In genomic region chr1:151762941-151763921, GRCh38 we compare ENCODE assay signal across 1 cellular context.
TF ChIP-seq lines count a peak whose summit lies in the region.

TSS of gene MRPL9 (minus strand) at chr1:151763496. CDS start at chr1:151763479, 17 bp downstream.

TF ChIP-seq in H1, 55 proteins besides CTCF, POLR2A, EP300 and RAD21 (continued from another document):
- TF ChIP-seq GABPA (IDR thresholded peaks at IDR 0.05; ENCODE audit: borderline replicate concordance, insufficient read depth, low read length): no peak
- TF ChIP-seq ATF2 (IDR thresholded peaks at IDR 0.05; ENCODE audit: low read length): no peak
- peak; percentile 95 for TF ChIP-seq YY1 (IDR thresholded peaks at IDR 0.05; ENCODE audit: low read depth, low read length)
- TF ChIP-seq SIRT6 (IDR thresholded peaks at IDR 0.05; ENCODE audit: low read length): no peak
- peak; percentile 49 to 60; a peak in 2 of 4 replicates for TF ChIP-seq SIN3A (conservative IDR thresholded peaks at IDR 0.05 in 1 of 2, IDR thresholded peaks at IDR 0.05 in 1 of 2; ENCODE audit: low read depth in 1 of 2, low read length in 2 of 2)
- no peak for TF ChIP-seq RXRA (IDR thresholded peaks at IDR 0.05; ENCODE audit: insufficient read depth, low read depth, low read length)
- TF ChIP-seq SP1 (IDR thresholded peaks at IDR 0.05; ENCODE audit: low read depth, low read length): no peak
- TF ChIP-seq JUN (IDR thresholded peaks at IDR 0.05; ENCODE audit: low read depth, low read length): no peak
- TF ChIP-seq JUND (IDR thresholded peaks at IDR 0.05; ENCODE audit: low read length): no peak
- no peak for TF ChIP-seq FOSL1 (IDR thresholded peaks at IDR 0.05; ENCODE audit: insufficient read depth, low read depth, low read length)
- TF ChIP-seq EGR1 (IDR thresholded peaks at IDR 0.05; ENCODE audit: borderline replicate concordance, low read depth, low read length): no peak
- no peak for TF ChIP-seq HDAC6 (IDR thresholded peaks at IDR 0.05; ENCODE audit: low read depth, low read length)
- no peak for TF ChIP-seq POU5F1 (IDR thresholded peaks at IDR 0.05; ENCODE audit: low read depth, low read length)
- no peak for TF ChIP-seq CHD7 (IDR thresholded peaks at IDR 0.05; ENCODE audit: insufficient replicate concordance, low read length)
- TF ChIP-seq E2F6 (IDR thresholded peaks at IDR 0.05): no peak
- TF ChIP-seq KDM5A (IDR thresholded peaks at IDR 0.05; ENCODE audit: low read length): peak; percentile 96
- TF ChIP-seq SIX5 (IDR thresholded peaks at IDR 0.05; ENCODE audit: low read depth, low read length): no peak
- TF ChIP-seq CHD2 (IDR thresholded peaks at IDR 0.05; ENCODE audit: low read length): no peak
- no peak for TF ChIP-seq TCF12 (IDR thresholded peaks at IDR 0.05; ENCODE audit: low read depth, low read length)
- TF ChIP-seq ASH2L (IDR thresholded peaks at IDR 0.05; ENCODE audit: low read length): peak; percentile 93
- TF ChIP-seq MAX (IDR thresholded peaks at IDR 0.05): no peak; the same call in 1 of the 2 replicates
- TF ChIP-seq TBP (IDR thresholded peaks at IDR 0.05; ENCODE audit: low read depth, low read length): peak; percentile 91
- TF ChIP-seq SUZ12 (IDR thresholded peaks at IDR 0.05; ENCODE audit: low read length): no peak
- no peak for TF ChIP-seq BCL11A (IDR thresholded peaks at IDR 0.05; ENCODE audit: low read depth in 2 of 2, low read length in 2 of 2)
- no peak for TF ChIP-seq CEBPB (IDR thresholded peaks at IDR 0.05; ENCODE audit: low read depth, low read length)
- no peak for TF ChIP-seq ATF3 (IDR thresholded peaks at IDR 0.05; ENCODE audit: insufficient read depth, low read depth, low read length)
- no peak for TF ChIP-seq RFX5 (IDR thresholded peaks at IDR 0.05; ENCODE audit: borderline replicate concordance, low read depth, low read length)
- TF ChIP-seq EZH2 (IDR thresholded peaks at IDR 0.05; ENCODE audit: low read depth, low read length, severe bottlenecking): no peak
- TF ChIP-seq MAFK (IDR thresholded peaks at IDR 0.05; ENCODE audit: low read depth, low read length): no peak
- peak; percentile 83; the same call in 1 of the 2 replicates for TF ChIP-seq RBBP5 (IDR thresholded peaks at IDR 0.05; ENCODE audit: borderline replicate concordance, low read depth, low read length)
- peak in 1 of 2 experiments; percentile 84; a peak in 2 of 4 replicates for TF ChIP-seq HDAC2 (IDR thresholded peaks at IDR 0.05; ENCODE audit: borderline replicate concordance in 1 of 2, low read depth in 2 of 2, low read length in 2 of 2)
- TF ChIP-seq RNF2 (IDR thresholded peaks at IDR 0.05; ENCODE audit: borderline replicate concordance, low read depth, low read length, missing control alignments, poor library complexity, severe bottlenecking): no peak
- no peak for TF ChIP-seq SP2 (IDR thresholded peaks at IDR 0.05; ENCODE audit: low read length)
- peak; percentile 97 for TF ChIP-seq TAF1 (IDR thresholded peaks at IDR 0.05; ENCODE audit: low read depth, low read length)
- no peak for TF ChIP-seq BRCA1 (IDR thresholded peaks at IDR 0.05; ENCODE audit: low read depth, low read length)
- no peak for TF ChIP-seq BACH1 (IDR thresholded peaks at IDR 0.05; ENCODE audit: low read length)
- TF ChIP-seq KDM1A (IDR thresholded peaks at IDR 0.05; ENCODE audit: borderline replicate concordance, low read length): no peak
- peak; percentile 77 for TF ChIP-seq TAF7 (optimal IDR thresholded peaks at IDR 0.05; ENCODE audit: borderline replicate concordance, low read depth, low read length)
- no peak for TF ChIP-seq CTBP2 (IDR thresholded peaks at IDR 0.05; ENCODE audit: borderline replicate concordance, insufficient read depth, insufficient read length, low read length)
- no peak for TF ChIP-seq GTF2F1 (IDR thresholded peaks at IDR 0.05; ENCODE audit: borderline replicate concordance, low read depth, low read length)
- peak; percentile 90 for TF ChIP-seq PHF8 (conservative IDR thresholded peaks at IDR 0.05; ENCODE audit: low read depth, low read length)
- TF ChIP-seq POLR2AphosphoS5 (IDR thresholded peaks at IDR 0.05; ENCODE audit: low read depth, low read length): peak; percentile 50
- no peak for TF ChIP-seq TEAD4 (IDR thresholded peaks at IDR 0.05; ENCODE audit: low read depth, low read length)
- TF ChIP-seq NANOG (IDR thresholded peaks at IDR 0.05; ENCODE audit: insufficient read depth, low read depth, low read length, poor library complexity, severe bottlenecking): no peak
- no peak for TF ChIP-seq SRF (IDR thresholded peaks at IDR 0.05; ENCODE audit: low read depth, low read length)
- TF ChIP-seq NRF1 (IDR thresholded peaks at IDR 0.05; ENCODE audit: low read depth, low read length): no peak
- TF ChIP-seq SAP30 (IDR thresholded peaks at IDR 0.05; ENCODE audit: insufficient read depth, insufficient replicate concordance, low read length): no peak
- TF ChIP-seq CHD1 (IDR thresholded peaks at IDR 0.05; ENCODE audit: low read depth, low read length): no peak
- TF ChIP-seq CBX8 (IDR thresholded peaks at IDR 0.05; ENCODE audit: borderline replicate concordance, low read depth, low read length): no peak
- TF ChIP-seq ZNF274 (IDR thresholded peaks at IDR 0.05; ENCODE audit: borderline replicate concordance, extremely low read depth, low read length): no peak
- TF ChIP-seq CBX5 (IDR thresholded peaks at IDR 0.05; ENCODE audit: low read depth, low read length): no peak
- peak; percentile 67 for TF ChIP-seq CREB1 (IDR thresholded peaks at IDR 0.05)
- TF ChIP-seq KDM4A (IDR thresholded peaks at IDR 0.05; ENCODE audit: low read depth, low read length, severe bottlenecking): peak; percentile 89
- TF ChIP-seq SP4 (IDR thresholded peaks at IDR 0.05; ENCODE audit: low read length): peak; percentile 87; the same call in 1 of the 2 replicates
